ENCODE assay signal across 14 cellular contexts in genomic region chr22:19775496-19776325, GRCh38. TPM values are rescaled to one million over a fixed set of nuclear protein-coding genes. Genes with fewer than 3 reads are reported as not detected.
DNase-seq lines count a peak whose midpoint lies in the region; ATAC-seq and TF ChIP-seq lines count a peak whose summit lies in the region.
"Had no signal": no experiment of that assay in that cellular context is flagged by ENCODE, and none has a peak within 500 bp of the region (broad histone marks: within the 10 kb centered on the region; RNA-seq: fewer than 3 reads in every experiment).

No MANE protein-coding gene starts in this region.

- H3K4me2 ChIP-seq in BLaER1 (peak overlapping the region; percentile 77), mesenchymal stem cell (ENCODE audit: low read length, poor library complexity, severe bottlenecking) (no peak overlapping the region)

- peaks cover 5% of the 10 kb centered on the region for H3K4me1 Mint-ChIP-seq in chondrocyte (ENCODE audit: low read depth)

- WGBS in mesenchymal stem cell: 86% methylated on average over 22 of the region's 24 CpGs

- H3K9me3 ChIP-seq in BLaER1 (no peaks in the 10 kb centered on the region), mesenchymal stem cell (ENCODE audit: control insufficient read depth, low read length) (no peaks in the 10 kb centered on the region)

- H3K36me3 Mint-ChIP-seq in chondrocyte (ENCODE audit: low read depth): no peaks in the 10 kb centered on the region
- H3K36me3 Mint-ChIP-seq: T-cell had no signal

- H2AK5ac ChIP-seq in mesenchymal stem cell (ENCODE audit: low read length, severe bottlenecking): no peak overlapping the region

- H3K36me3 ChIP-seq in BLaER1 (no peaks in the 10 kb centered on the region), mesenchymal stem cell (ENCODE audit: control insufficient read depth in 1 of 2, insufficient read depth in 2 of 2, low read depth in 1 of 2, low read length in 2 of 2) (no peaks in the 10 kb centered on the region)

- no peaks in the 10 kb centered on the region for H3K79me1 ChIP-seq in mesenchymal stem cell (replicated peaks; ENCODE audit: low read length, poor library complexity, severe bottlenecking)

- H3K27me3 Mint-ChIP-seq in chondrocyte (ENCODE audit: low read depth): peaks cover 20% of the 10 kb centered on the region

- H2BK5ac ChIP-seq in mesenchymal stem cell (ENCODE audit: low read depth, low read length, poor library complexity, severe bottlenecking): no peak overlapping the region

- no peak overlapping the region for H3K23ac ChIP-seq in mesenchymal stem cell (ENCODE audit: low read length in 2 of 2)

- H3K4me1 ChIP-seq in BLaER1: peaks cover 69% of the 10 kb centered on the region
- H3K4me1 ChIP-seq in mesenchymal stem cell (ENCODE audit: control insufficient read depth, insufficient read depth, low read depth, low read length): no peaks in the 10 kb centered on the region

- H4K20me1 ChIP-seq in BLaER1: no peaks in the 10 kb centered on the region

- no peak overlapping the region for H2BK15ac ChIP-seq in mesenchymal stem cell (ENCODE audit: low read depth, poor library complexity, severe bottlenecking)

- H4K8ac ChIP-seq in mesenchymal stem cell (ENCODE audit: low read length): no peak overlapping the region

- H3K9me3 Mint-ChIP-seq in chondrocyte (ENCODE audit: low read depth): no peaks in the 10 kb centered on the region
- H3K9me3 Mint-ChIP-seq: T-cell had no signal

- H3K27ac ChIP-seq in BLaER1: no peak overlapping the region
- no peak overlapping the region for H3K27ac ChIP-seq in mesenchymal stem cell (ENCODE audit: low read length, poor library complexity, severe bottlenecking)

- no peak overlapping the region for H3K4me3 Mint-ChIP-seq in chondrocyte (ENCODE audit: unreplicated experiment)

- H3K9ac ChIP-seq in BLaER1 (no peak overlapping the region), mesenchymal stem cell (ENCODE audit: low read length) (no peak overlapping the region)

- no peak overlapping the region for H3K18ac ChIP-seq in mesenchymal stem cell (ENCODE audit: low read depth in 1 of 2, low read length in 2 of 2)

- no peak for TF ChIP-seq CTCF in GM12865 (IDR thresholded peaks at IDR 0.05; ENCODE audit: insufficient read depth, low read depth, low read length, missing control alignments)
- TF ChIP-seq CTCF in chondrocyte (IDR thresholded peaks at IDR 0.05): no peak

- no peak overlapping the region for H3K4ac ChIP-seq in mesenchymal stem cell (ENCODE audit: low read depth in 1 of 2, low read length in 2 of 2)

- H3K27me3 ChIP-seq in BLaER1 (peaks cover 17% of the 10 kb centered on the region), mesenchymal stem cell (ENCODE audit: control insufficient read depth in 1 of 2, insufficient read depth in 1 of 2, low read length in 2 of 2) (peaks cover 52 to 59% of the 10 kb centered on the region in 2 experiments)

- H4K91ac ChIP-seq in mesenchymal stem cell (ENCODE audit: low read length): peak overlapping the region; percentile 61

- no peak overlapping the region for H3K27ac Mint-ChIP-seq in chondrocyte (ENCODE audit: unreplicated experiment)
- H3K27ac Mint-ChIP-seq: T-cell had no signal

- H3K4me3 ChIP-seq in BLaER1: no peak overlapping the region
- H3K4me3 ChIP-seq in GM12865 (ENCODE audit: low read depth, low read length): no peak overlapping the region
- H3K4me3 ChIP-seq in mesenchymal stem cell (ENCODE audit: insufficient read depth in 1 of 2, low read depth in 1 of 2, low read length in 2 of 2): no peak overlapping the region

- DNase-seq in GM12865 (ENCODE audit: low read depth): peak; percentile 14
- DNase-seq in chondrocyte (ENCODE audit: low spot score): peak; percentile 86
- DNase-seq in mesenchymal stem cell: no peak
- DNase-seq in left lobe of liver (ENCODE audit: low spot score): no peak
- no peak for DNase-seq in Kasumi-1 (lab: John Stamatoyannopoulos, UW)
- DNase-seq: NCI-H1417, NCI-H2029, NCI-H510A treated with DMSO at 0.1 percent for 48 hours, RPMI8226, T-cell had no signal

- H2BK12ac ChIP-seq in mesenchymal stem cell (ENCODE audit: low read length in 2 of 2): no peak overlapping the region

- no peak overlapping the region for H3K14ac ChIP-seq in mesenchymal stem cell (ENCODE audit: low read length in 2 of 2)

- ATAC-seq in left lobe of liver: no peak
- no peak for ATAC-seq in HG02759 (IDR thresholded peaks at IDR 0.05; ENCODE audit: unreplicated experiment)
- ATAC-seq: HCT116 had no signal

- no peak overlapping the region for H2BK120ac ChIP-seq in mesenchymal stem cell (ENCODE audit: low read depth, low read length)

- H2AFZ ChIP-seq in mesenchymal stem cell (ENCODE audit: low read depth, low read length): no peak overlapping the region

RNA-seq across cellular contexts. Expression of gene TBX1, which starts 15.1 kb away (rescaled TPM):
- 0.28 to 20.8 TPM in 2 of 3 replicates, not detected in the other for total RNA-seq in chondrocyte
- polyA plus RNA-seq in mesenchymal stem cell (2013, experiment 1 of 2): 2.4 TPM
- 2.5 TPM for polyA plus RNA-seq in mesenchymal stem cell (2013, experiment 2 of 2)
- 0.40 TPM for total RNA-seq in left lobe of liver
- polyA plus RNA-seq: BJ had no signal

RNA-seq across cellular contexts. Expression of gene GP1BB, which starts 52.4 kb away (rescaled TPM):
- total RNA-seq in chondrocyte (36.4 to 63.4 TPM (median 56.0 TPM) in 3 replicates), left lobe of liver (0.75 TPM)
- 1.0 TPM for polyA plus RNA-seq in mesenchymal stem cell (2013, experiment 1 of 2)
- 1.2 TPM for polyA plus RNA-seq in mesenchymal stem cell (2013, experiment 2 of 2)

Comparison
In these comparisons a context has a peak if more than half of its experiments do, and no peak if none do; other contexts are left out.
1. DNase-seq: peak in GM12865 (single experiment) and chondrocyte (single experiment); none in mesenchymal stem cell (single experiment), left lobe of liver (single experiment) and Kasumi-1 (0 of 2).
2. RNA of gene GP1BB, which starts 52.4 kb away (total RNA-seq): 36.4 to 63.4 TPM in chondrocyte; 0.75 TPM in left lobe of liver (single experiment); every median in the first group is over 10 times any median in the second.